Comparison of ENCODE assay signal across 20 cellular contexts in genomic region chr1:243814718-243815117, GRCh38. TPM values are rescaled to one million over a fixed set of nuclear protein-coding genes. Genes with fewer than 3 reads are reported as not detected.
A peak's percentile ranks its signal among the peaks of the same experiment; 100 is the strongest.
DNase-seq lines count a peak whose midpoint lies in the region; ATAC-seq, FAIRE-seq and TF ChIP-seq lines count a peak whose summit lies in the region.
"Had no signal": no experiment of that assay in that cellular context is flagged by ENCODE, and none has a peak within 500 bp of the region (broad histone marks: within the 10 kb centered on the region; RNA-seq: fewer than 3 reads in every experiment).

No MANE protein-coding gene starts in this region.

- H3K9me1 ChIP-seq in K562 (ENCODE audit: control insufficient read depth, insufficient read depth, low read length): no peaks in the 10 kb centered on the region

- POLR2A ChIA-PET in K562 (lab: Yijun Ruan, JAX): no interaction called here

- H3K27me3 ChIP-seq in K562 (ENCODE audit: control insufficient read depth in 2 of 2, insufficient read depth in 2 of 2, low read length in 2 of 2): no peaks in the 10 kb centered on the region
- H3K27me3 ChIP-seq: BLaER1 treated with 17β-estradiol and CSF1 and Interleukin-3, amounts not matched to agents 10 nM and 100 nM had no signal

- CTCF ChIA-PET in K562 (lab: Yijun Ruan, JAX; ENCODE audit: low intra/inter-chr PET ratio): no interaction called here

- no peak for TF ChIP-seq RAD21 in K562 (CRISPR knock-in tag; conservative IDR thresholded peaks at IDR 0.05 in 1 of 2, IDR thresholded peaks at IDR 0.05 in 1 of 2)

- peaks cover 23 to 42% of the 10 kb centered on the region in 2 donors for H3K4me1 Mint-ChIP-seq in natural killer cell
- peaks cover 18% of the 10 kb centered on the region in 2 donors for H3K4me1 Mint-ChIP-seq in natural killer cell treated with Interleukin-12 subunit alpha and Interleukin-12 subunit beta and Interleukin-15 and Interleukin-18, amount 100 ng/mL, for 72 hours (ENCODE audit: low read depth in 2 of 2)

- FAIRE-seq in K562 (lab: Jason Lieb, UNC): no peak
- FAIRE-seq: GM12891, GM19239, H1, HepG2 had no signal

- no peaks in the 10 kb centered on the region for H3K4me1 ChIP-seq in K562 (replicated peaks in 1 of 2; ENCODE audit: control insufficient read depth in 2 of 2, insufficient read depth in 2 of 2, low read length in 2 of 2)
- H3K4me1 ChIP-seq: BLaER1 treated with 17β-estradiol and CSF1 and Interleukin-3, amounts not matched to agents 10 nM and 100 nM had no signal

- H3K4me3 Mint-ChIP-seq in natural killer cell: no peak overlapping the region
- H3K4me3 Mint-ChIP-seq in natural killer cell treated with Interleukin-12 subunit alpha and Interleukin-12 subunit beta and Interleukin-15 and Interleukin-18, amount 100 ng/mL, for 72 hours: no peak overlapping the region
- H3K4me3 Mint-ChIP-seq: B cell; CD8-positive, alpha-beta T cell; H9; IgD-negative memory B cell had no signal

- no peak for TF ChIP-seq POLR2A in K562 (conservative IDR thresholded peaks at IDR 0.05)

- in situ Hi-C loops in K562 (cut with MboI): no loop called here

- no peak for ATAC-seq in natural killer cell
- ATAC-seq in natural killer cell treated with Interleukin-12 subunit alpha and Interleukin-12 subunit beta and Interleukin-15 and Interleukin-18, amount 100 ng/mL, for 72 hours: no peak
- ATAC-seq in K562: no peak
- no peak for ATAC-seq in HG03135 (IDR thresholded peaks at IDR 0.05; ENCODE audit: unreplicated experiment)
- ATAC-seq: CD8-positive, alpha-beta T cell; HepG2 had no signal

- H3K36me3 Mint-ChIP-seq in natural killer cell: no peaks in the 10 kb centered on the region
- H3K36me3 Mint-ChIP-seq in natural killer cell treated with Interleukin-12 subunit alpha and Interleukin-12 subunit beta and Interleukin-15 and Interleukin-18, amount 100 ng/mL, for 72 hours: peaks cover 8% of the 10 kb centered on the region

- no peaks in the 10 kb centered on the region for H3K9me3 ChIP-seq in K562 (replicated peaks; ENCODE audit: control insufficient read depth, insufficient read depth, low read depth, low read length)

- no peak for TF ChIP-seq EP300 in K562 (IDR thresholded peaks at IDR 0.05; ENCODE audit: low read length)

- intact Hi-C loops in natural killer cell (cut with micrococcal nuclease): no loop called here
- intact Hi-C loops in K562 (cut with micrococcal nuclease): no loop called here

- WGBS in K562 (ENCODE audit: insufficient coverage, low coverage, missing lambda C conversion rate): 0% methylated on average over 1 of the region's 1 CpG

- no peaks in the 10 kb centered on the region for H3K36me3 ChIP-seq in K562 (ENCODE audit: control insufficient read depth, insufficient read depth, low read length)

- H3K27me3 Mint-ChIP-seq in natural killer cell (ENCODE audit: low read depth in 2 of 2): no peaks in the 10 kb centered on the region
- H3K27me3 Mint-ChIP-seq in natural killer cell treated with Interleukin-12 subunit alpha and Interleukin-12 subunit beta and Interleukin-15 and Interleukin-18, amount 100 ng/mL, for 72 hours: no peaks in the 10 kb centered on the region
- H3K27me3 Mint-ChIP-seq: B cell, IgD-negative memory B cell had no signal

- H3K27ac ChIP-seq in K562 (ENCODE audit: extremely low read depth, low read depth, low read length): no peak overlapping the region
- H3K27ac ChIP-seq: BLaER1 treated with 17β-estradiol and CSF1 and Interleukin-3, amounts not matched to agents 10 nM and 100 nM had no signal

- no peak overlapping the region for H3K9ac ChIP-seq in K562 (ENCODE audit: insufficient read depth in 1 of 2, low read depth in 2 of 2, low read length in 2 of 2)
- H3K9ac ChIP-seq: BLaER1 treated with 17β-estradiol and CSF1 and Interleukin-3, amounts not matched to agents 10 nM and 100 nM had no signal

- H3K9me3 Mint-ChIP-seq in natural killer cell: no peaks in the 10 kb centered on the region
- no peaks in the 10 kb centered on the region for H3K9me3 Mint-ChIP-seq in natural killer cell treated with Interleukin-12 subunit alpha and Interleukin-12 subunit beta and Interleukin-15 and Interleukin-18, amount 100 ng/mL, for 72 hours

- DNase-seq in natural killer cell (no peak), K562 (ENCODE audit: extremely low read depth in 1 of 4, low spot score in 3 of 4) (no peak), kidney glomerular epithelial cell (lab: John Stamatoyannopoulos, UW) (peak; percentile 57), SKM-1 treated with dmso at 0.1 percent for 144 hours (lab: John Stamatoyannopoulos, UW; ENCODE audit: unreplicated experiment) (no peak)
- DNase-seq in natural killer cell treated with Interleukin-12 subunit alpha and Interleukin-12 subunit beta and Interleukin-15 and Interleukin-18, amount 100 ng/mL, for 72 hours (ENCODE audit: low spot score): no peak
- no peak for DNase-seq in stimulated activated CD4-positive, alpha-beta T cell treated with anti-CD3 and anti-CD28 coated beads, Interleukin-2, amount 100 ng/mL, for 48 hours
- DNase-seq: CD8-positive, alpha-beta T cell; COR-L47; DMS153; DND-41; EL; H9 had no signal

- no peaks in the 10 kb centered on the region for H3K79me2 ChIP-seq in K562 (ENCODE audit: control insufficient read depth, insufficient read depth, low read length)

- TF ChIP-seq CTCF in natural killer cell (IDR thresholded peaks at IDR 0.05): no peak
- no peak for TF ChIP-seq CTCF in K562 (IDR thresholded peaks at IDR 0.05 in 2 of 3, conservative IDR thresholded peaks at IDR 0.05 in 1 of 3; ENCODE audit: insufficient read depth in 2 of 3, low read depth in 1 of 3, low read length in 3 of 3)

- no peak overlapping the region for H3K4me3 ChIP-seq in K562
- H3K4me3 ChIP-seq: BLaER1 treated with 17β-estradiol and CSF1 and Interleukin-3, amounts not matched to agents 10 nM and 100 nM had no signal

- no peaks in the 10 kb centered on the region for H4K20me1 ChIP-seq in K562 (replicated peaks; ENCODE audit: control insufficient read depth, insufficient read depth, low read length)

- no TSS peak for BruUV-seq in K562 (replicated peaks; lab: Mats Ljungman, UMichigan)

- peak overlapping the region; percentile 5 to 70 for H3K27ac Mint-ChIP-seq in natural killer cell
- H3K27ac Mint-ChIP-seq in natural killer cell treated with Interleukin-12 subunit alpha and Interleukin-12 subunit beta and Interleukin-15 and Interleukin-18, amount 100 ng/mL, for 72 hours: no peak overlapping the region
- H3K27ac Mint-ChIP-seq: B cell; CD8-positive, alpha-beta T cell; H9; IgD-negative memory B cell had no signal

- H3K4me2 ChIP-seq in K562 (ENCODE audit: insufficient read depth, low read length): no peak overlapping the region
- H3K4me2 ChIP-seq: BLaER1 treated with 17β-estradiol and CSF1 and Interleukin-3, amounts not matched to agents 10 nM and 100 nM had no signal

- H2AFZ ChIP-seq in K562 (ENCODE audit: low read depth, low read length): no peak overlapping the region

TF ChIP-seq in K562, 482 proteins besides CTCF, POLR2A, EP300 and RAD21 (continues in another document):
- TF ChIP-seq MCM5 (IDR thresholded peaks at IDR 0.05; ENCODE audit: low read depth): no peak
- peak; percentile 94 for TF ChIP-seq ZNF584 (CRISPR knock-in tag; IDR thresholded peaks at IDR 0.05; ENCODE audit: low read depth)
- TF ChIP-seq STAT5A (IDR thresholded peaks at IDR 0.05; ENCODE audit: borderline replicate concordance, low read length): no peak

RNA-seq across cellular contexts. Expression of gene AKT3, which starts 35.3 kb away (rescaled TPM):
- 100 to 1,000 TPM; 135 to 157 (median 136) TPM for total RNA-seq in natural killer cell
- 10 to 100 TPM; 38.1 to 41.8 TPM for total RNA-seq in natural killer cell treated with Interleukin-12 subunit alpha and Interleukin-12 subunit beta and Interleukin-15 and Interleukin-18, amount 100 ng/mL, for 72 hours
- total RNA-seq in K562 (2011; cell fraction: chromatin; rRNA removed; ENCODE audit: low replicate concordance): 0.32 and 1.2 TPM in 2 replicates
- 0.13 and 0.17 TPM in 2 replicates for total RNA-seq in K562 (2011; cell fraction: nucleolus; rRNA removed)
- 0.59 and 2.4 TPM in 2 replicates for total RNA-seq in K562 (2011; cell fraction: nucleoplasm; rRNA removed)
- under 0.01 and 0.18 TPM in 2 replicates for total RNA-seq in K562 (2014; rRNA removed)
- 0.22 and 0.36 TPM in 2 replicates for total RNA-seq in K562 (2014; rRNA removed; fragmentation: Illumina TruSeq; extraction: Trizol)
- 0.04 and 0.18 TPM in 2 replicates for total RNA-seq in K562 (2015; rRNA removed; fragmentation: Illumina TruSeq; extraction: Trizol)
- 0.31 TPM in 2 replicates for total RNA-seq in K562 (2021)
- 0.14 and 0.54 TPM in 2 replicates for polyA plus RNA-seq in K562 (2011; rRNA removed)
- polyA plus RNA-seq in K562 (2011; cell fraction: cytosol; rRNA removed): 0.10 and 0.18 TPM in 2 replicates
- polyA plus RNA-seq in K562 (2011; cell fraction: nucleus; rRNA removed): 0.21 and 0.46 TPM in 2 replicates
- 0.15 and 0.22 TPM in 2 replicates for polyA plus RNA-seq in K562 (2012)
- 0.12 and 0.22 TPM in 2 replicates for polyA plus RNA-seq in K562 (2014; fragmentation: Illumina TruSeq; extraction: Trizol)
- under 1 TPM in 1 of 2 experiments, not detected in 1; 0.04 TPM for polyA plus RNA-seq in K562 (2014; fragmentation: Nextera tagmentation; extraction: Ambion mirVana)
- 0.04 TPM in 2 replicates for polyA plus RNA-seq in K562 (2014; rRNA removed)
- polyA minus RNA-seq in K562 (2011; rRNA and poly(A)+ RNA removed): 0.48 and 0.84 TPM in 2 replicates
- 0.27 and 0.29 TPM in 2 replicates for polyA minus RNA-seq in K562 (2011; cell fraction: cytosol; rRNA and poly(A)+ RNA removed)
- 0.11 and 0.81 TPM in 2 replicates for polyA minus RNA-seq in K562 (2011; cell fraction: nucleus; rRNA and poly(A)+ RNA removed)

Comparison
In these comparisons a context has a peak if more than half of its experiments do, and no peak if none do; other contexts are left out.
1. H3K27ac Mint-ChIP-seq: peak in natural killer cell (2 of 2); none in natural killer cell treated with Interleukin-12 subunit alpha and Interleukin-12 subunit beta and Interleukin-15 and Interleukin-18, amount 100 ng/mL, for 72 hours (0 of 2).
2. RNA of gene AKT3, which starts 35.3 kb away (total RNA-seq): 135 to 157 TPM in natural killer cell and 38.1 to 41.8 TPM in natural killer cell treated with Interleukin-12 subunit alpha and Interleukin-12 subunit beta and Interleukin-15 and Interleukin-18, amount 100 ng/mL, for 72 hours; under 0.01 to 2.4 TPM in K562; every median in the first group is over 10 times any median in the second.